7 cellular contexts compared by ENCODE assay signal in genomic region chr16:49698931-49699715, GRCh38.
DNase-seq lines count a peak whose midpoint lies in the region; ATAC-seq and TF ChIP-seq lines count a peak whose summit lies in the region.

No MANE protein-coding gene starts in this region.

- no peak overlapping the region for H3K4me3 ChIP-seq in ectodermal cell (ENCODE audit: insufficient read depth, low read depth, low read length)
- H3K4me3 ChIP-seq in upper lobe of right lung = peak overlapping the region; percentile 0

- ATAC-seq in upper lobe of right lung = no peak
- ATAC-seq in HG02852 (IDR thresholded peaks at IDR 0.05; ENCODE audit: unreplicated experiment) = no peak

- DNase-seq in NCI-H2171 (lab: John Stamatoyannopoulos, UW) = peak; percentile 80
- DNase-seq in mesothelial cell of epicardium (ENCODE audit: low spot score in 2 of 2, unreplicated experiment in 2 of 2) = no peak
- DNase-seq in upper lobe of right lung = no peak
- no peak for DNase-seq in HCEC 1CT
- no peak for DNase-seq in cortex of kidney (lab: John Stamatoyannopoulos, UW)

- H3K9me3 ChIP-seq in ectodermal cell (ENCODE audit: control insufficient read depth, low read length) (no peaks in the 10 kb centered on the region), upper lobe of right lung (no peaks in the 10 kb centered on the region)

- no peaks in the 10 kb centered on the region for H3K27me3 Mint-ChIP-seq in mesothelial cell of epicardium (ENCODE audit: low read depth)

- H3K4me3 Mint-ChIP-seq in mesothelial cell of epicardium = peak overlapping the region; percentile 26

- peak overlapping the region; percentile 90 for H3K27ac Mint-ChIP-seq in mesothelial cell of epicardium

- peaks cover 82% of the 10 kb centered on the region for H3K4me1 Mint-ChIP-seq in mesothelial cell of epicardium

- H3K27me3 ChIP-seq in ectodermal cell (ENCODE audit: control insufficient read depth, insufficient read depth, low read length, poor library complexity, severe bottlenecking) = no peaks in the 10 kb centered on the region
- no peaks in the 10 kb centered on the region for H3K27me3 ChIP-seq in upper lobe of right lung

- H3K36me3 Mint-ChIP-seq in mesothelial cell of epicardium = no peaks in the 10 kb centered on the region

- H3K27ac ChIP-seq in ectodermal cell (ENCODE audit: insufficient read depth, low read depth, low read length, poor library complexity, severe bottlenecking) (peak overlapping the region; percentile 82), upper lobe of right lung (peak overlapping the region; percentile 68)

- TF ChIP-seq CTCF in mesothelial cell of epicardium (IDR thresholded peaks at IDR 0.05; ENCODE audit: unreplicated experiment) = no peak
- no peak for TF ChIP-seq CTCF in upper lobe of right lung (IDR thresholded peaks at IDR 0.05)

- H3K36me3 ChIP-seq in ectodermal cell (ENCODE audit: control insufficient read depth, insufficient read depth, low read length) (no peaks in the 10 kb centered on the region), upper lobe of right lung (no peaks in the 10 kb centered on the region)

- H3K4me1 ChIP-seq in ectodermal cell (ENCODE audit: control insufficient read depth, insufficient read depth, low read length) = peaks cover 80% of the 10 kb centered on the region
- peaks cover 18% of the 10 kb centered on the region for H3K4me1 ChIP-seq in upper lobe of right lung

- intact Hi-C loops in upper lobe of right lung (cut with DNase I) = no loop called here

- 32 to 34% methylated on average over 18 of the region's 18 CpGs for WGBS in ectodermal cell, 2 experiments

- H3K9me3 Mint-ChIP-seq in mesothelial cell of epicardium = no peaks in the 10 kb centered on the region
